ENCODE assay signal across 10 cellular contexts in genomic region chr13:46913757-46914156, GRCh38. TPM values are rescaled to one million over a fixed set of nuclear protein-coding genes. Genes with fewer than 3 reads are reported as not detected.
"Had no signal": no experiment of that assay in that cellular context is flagged by ENCODE, and none has a peak within 500 bp of the region (broad histone marks: within the 10 kb centered on the region; RNA-seq: fewer than 3 reads in every experiment).

No MANE protein-coding gene starts in this region.

- DNase-seq: GOT3, H7, HFFc6, KBM-7 had no signal

- H3K4me1 ChIP-seq: HAP-1 had no signal

- ATAC-seq: HCT116, HepG2 had no signal

- H3K4me3 ChIP-seq: HAP-1 had no signal

- H3K36me3 ChIP-seq: HAP-1 had no signal

- H3K9me3 ChIP-seq: HAP-1 had no signal

- H3K27ac ChIP-seq: HL-60 had no signal

RNA-seq across cellular contexts. Expression of gene HTR2A, which starts 16.9 kb away (rescaled TPM):
- total RNA-seq: H7, HepG2, HT1080 had no signal
- polyA plus RNA-seq: HepG2, IgD-negative memory B cell had no signal
